ENCODE assay signal across 8 cellular contexts in the genomic region with DNA sequence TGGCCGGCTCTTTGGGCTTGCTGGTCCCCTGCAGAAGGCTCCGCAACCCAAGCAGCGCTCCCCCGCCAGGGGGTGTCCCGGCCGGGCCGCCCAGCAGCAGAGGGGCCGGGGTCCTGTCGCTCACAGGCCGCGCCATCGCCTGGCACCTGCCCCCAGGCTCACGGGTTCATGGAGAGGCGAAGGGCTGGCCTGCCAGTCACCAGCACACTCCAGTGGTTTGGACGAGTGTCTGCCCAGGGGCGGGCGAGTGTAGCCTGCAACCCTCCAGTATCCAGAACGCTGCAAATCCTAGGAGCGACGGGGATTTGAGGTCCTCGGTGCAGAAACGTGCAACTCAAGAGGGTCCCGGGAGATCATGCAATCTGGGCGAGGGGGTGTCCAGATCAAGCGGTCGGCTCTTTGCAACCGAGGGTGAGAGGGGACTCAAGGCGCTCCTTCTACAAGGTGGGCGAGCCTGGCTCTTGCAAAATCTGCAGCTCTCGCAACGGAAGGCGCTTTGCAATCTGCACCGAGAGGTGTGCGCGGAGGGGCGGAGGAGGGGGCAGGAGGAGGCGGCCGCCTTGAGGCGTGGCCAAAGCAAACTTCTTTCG.
A peak's percentile ranks its signal among the peaks of the same experiment; 100 is the strongest.
DNase-seq lines count a peak whose midpoint lies in the region; ATAC-seq and TF ChIP-seq lines count a peak whose summit lies in the region.

TSS of gene DBP (minus strand) at position 521 of the 590 bp plus-strand sequence. CDS start at position 136, 385 bp downstream.

- no peaks in the 10 kb centered on the region for H3K9me3 ChIP-seq in mucosa of stomach (ENCODE audit: control insufficient read depth, low read length)

- H3K27ac ChIP-seq in C4-2B: peak within 1 kb of the TSS; percentile 92

- DNase-seq in RKO (ENCODE audit: low spot score) (peak; percentile 73), ecto neural progenitor cell (ENCODE audit: low spot score) (peak; percentile 83), NCI-H187 (lab: John Stamatoyannopoulos, UW) (no peak), glomerular visceral epithelial cell (ENCODE audit: extremely low spot score) (no peak)

- no peak for TF ChIP-seq CTCF in C4-2B (conservative IDR thresholded peaks at IDR 0.05)

- peaks cover 46% of the 10 kb centered on the region for H3K4me1 ChIP-seq in mucosa of stomach (ENCODE audit: control insufficient read depth, insufficient read depth, low read length)

- H3K9ac ChIP-seq in mucosa of stomach (ENCODE audit: low read length): peak within 1 kb of the TSS; percentile 92

- H3K27me3 ChIP-seq in mucosa of stomach (ENCODE audit: control insufficient read depth, insufficient read depth, low read length): no peaks in the 10 kb centered on the region

- ATAC-seq in GM21723 (IDR thresholded peaks at IDR 0.05; ENCODE audit: unreplicated experiment): peak; percentile 0
- ATAC-seq in HG02588 (IDR thresholded peaks at IDR 0.05; ENCODE audit: unreplicated experiment): no peak

- H3K36me3 ChIP-seq in mucosa of stomach (ENCODE audit: control insufficient read depth, insufficient read depth, low read length): peaks cover 3% of the 10 kb centered on the region

- peak within 1 kb of the TSS; percentile 85 for H3K4me3 ChIP-seq in mucosa of stomach (ENCODE audit: low read length)

Comparison
In these comparisons a context has a peak if more than half of its experiments do, and no peak if none do; other contexts are left out.
1. DNase-seq: peak in RKO (single experiment) and ecto neural progenitor cell (single experiment); none in NCI-H187 (0 of 2) and glomerular visceral epithelial cell (single experiment).